In the genomic region with DNA sequence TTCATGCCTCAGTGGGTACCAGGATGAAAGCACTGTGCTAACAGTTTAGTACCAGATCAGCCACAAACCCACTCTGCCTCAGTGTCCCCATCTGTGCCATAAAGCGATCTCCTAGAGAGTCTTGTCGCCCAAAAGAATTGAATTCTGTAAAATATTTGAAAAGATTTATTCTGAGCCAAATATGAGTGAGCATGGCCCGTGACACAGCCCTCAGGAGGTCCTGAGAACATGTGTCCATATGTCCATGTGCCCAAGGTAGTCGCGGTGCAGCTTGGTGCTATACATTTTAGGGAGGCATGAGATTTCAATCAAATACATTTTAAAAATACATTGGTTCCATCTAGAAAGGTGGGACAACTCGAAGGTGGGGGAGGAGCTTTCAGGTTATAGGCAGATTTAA, we compare ENCODE assay signal across 20 cellular contexts. TPM values are rescaled to one million over a fixed set of nuclear protein-coding genes. Genes with fewer than 3 reads are reported as not detected.
DNase-seq lines count a peak whose midpoint lies in the region; TF ChIP-seq lines count a peak whose summit lies in the region.
"Had no signal": no experiment of that assay in that cellular context is flagged by ENCODE, and none has a peak within 500 bp of the region (broad histone marks: within the 10 kb centered on the region; RNA-seq: fewer than 3 reads in every experiment).

No MANE protein-coding gene starts in this region.

- WGBS in esophagus muscularis mucosa: 93% methylated on average over 6 of the region's 6 CpGs

- no peaks in the 10 kb centered on the region for H3K4me1 Mint-ChIP-seq in activated naive CD4-positive, alpha-beta T cell treated with anti-CD3 and anti-CD28 coated beads, Interleukin-2, amount 50 U/mL, for 24 hours
- H3K4me1 Mint-ChIP-seq in activated naive CD4-positive, alpha-beta T cell treated with anti-CD3 and anti-CD28 coated beads, Interleukin-2, amount 10 ng/mL, durations not matched to agents 7 days and 5 days: no peaks in the 10 kb centered on the region
- peaks cover 13% of the 10 kb centered on the region for H3K4me1 Mint-ChIP-seq in osteocyte (ENCODE audit: unreplicated experiment)
- H3K4me1 Mint-ChIP-seq in activated CD4-positive, alpha-beta T cell treated with anti-CD3 and anti-CD28 coated beads, Interleukin-2, amount 10 ng/mL, durations not matched to agents 24 days and 14 days: no peaks in the 10 kb centered on the region
- H3K4me1 Mint-ChIP-seq: B cell; CD4-positive, CD25-positive, alpha-beta regulatory T cell had no signal

- no peak overlapping the region for H3K4me3 Mint-ChIP-seq in activated naive CD4-positive, alpha-beta T cell treated with anti-CD3 and anti-CD28 coated beads, Interleukin-2, amount 50 U/mL, for 24 hours
- H3K4me3 Mint-ChIP-seq in activated naive CD4-positive, alpha-beta T cell treated with anti-CD3 and anti-CD28 coated beads, Interleukin-2, amount 10 ng/mL, durations not matched to agents 7 days and 5 days: no peak overlapping the region
- H3K4me3 Mint-ChIP-seq in osteocyte (ENCODE audit: unreplicated experiment): no peak overlapping the region
- H3K4me3 Mint-ChIP-seq in activated CD4-positive, alpha-beta T cell treated with anti-CD3 and anti-CD28 coated beads, Interleukin-2, amount 10 ng/mL, durations not matched to agents 24 days and 14 days: no peak overlapping the region
- H3K4me3 Mint-ChIP-seq: B cell; CD4-positive, CD25-positive, alpha-beta regulatory T cell; CD8-positive, alpha-beta T cell had no signal

- TF ChIP-seq CTCF in esophagus muscularis mucosa (IDR thresholded peaks at IDR 0.05) (no peak), osteocyte (IDR thresholded peaks at IDR 0.05) (no peak)

- H3K36me3 ChIP-seq in esophagus muscularis mucosa: no peaks in the 10 kb centered on the region
- H3K36me3 ChIP-seq: BLaER1 had no signal

- H3K27ac Mint-ChIP-seq in activated naive CD4-positive, alpha-beta T cell treated with anti-CD3 and anti-CD28 coated beads, Interleukin-2, amount 50 U/mL, for 24 hours: peak overlapping the region; percentile 5
- no peak overlapping the region for H3K27ac Mint-ChIP-seq in activated naive CD4-positive, alpha-beta T cell treated with anti-CD3 and anti-CD28 coated beads, Interleukin-2, amount 10 ng/mL, durations not matched to agents 7 days and 5 days
- H3K27ac Mint-ChIP-seq in osteocyte (ENCODE audit: unreplicated experiment): no peak overlapping the region
- H3K27ac Mint-ChIP-seq in activated CD4-positive, alpha-beta T cell treated with anti-CD3 and anti-CD28 coated beads, Interleukin-2, amount 10 ng/mL, durations not matched to agents 24 days and 14 days: no peak overlapping the region
- H3K27ac Mint-ChIP-seq: B cell; CD4-positive, CD25-positive, alpha-beta regulatory T cell; CD8-positive, alpha-beta T cell had no signal

- no peak for TF ChIP-seq POLR2A in esophagus muscularis mucosa (IDR thresholded peaks at IDR 0.05; ENCODE audit: low read depth)

- H3K4me3 ChIP-seq in esophagus muscularis mucosa: no peak overlapping the region
- H3K4me3 ChIP-seq: BLaER1, GM12878, GM23248 had no signal

- H3K27me3 ChIP-seq in esophagus muscularis mucosa: no peaks in the 10 kb centered on the region
- H3K27me3 ChIP-seq: BLaER1 had no signal

- no peaks in the 10 kb centered on the region for H3K9me3 Mint-ChIP-seq in activated naive CD4-positive, alpha-beta T cell treated with anti-CD3 and anti-CD28 coated beads, Interleukin-2, amount 50 U/mL, for 24 hours
- no peaks in the 10 kb centered on the region for H3K9me3 Mint-ChIP-seq in activated naive CD4-positive, alpha-beta T cell treated with anti-CD3 and anti-CD28 coated beads, Interleukin-2, amount 10 ng/mL, durations not matched to agents 7 days and 5 days
- H3K9me3 Mint-ChIP-seq in osteocyte (ENCODE audit: unreplicated experiment): no peaks in the 10 kb centered on the region
- no peaks in the 10 kb centered on the region for H3K9me3 Mint-ChIP-seq in activated CD4-positive, alpha-beta T cell treated with anti-CD3 and anti-CD28 coated beads, Interleukin-2, amount 10 ng/mL, durations not matched to agents 24 days and 14 days

- H3K9me3 ChIP-seq in esophagus muscularis mucosa: no peaks in the 10 kb centered on the region
- H3K9me3 ChIP-seq: BLaER1, Caco-2 had no signal

- intact Hi-C loops in esophagus muscularis mucosa (cut with DNase I): no loop called here
- intact Hi-C loops in activated CD4-positive, alpha-beta T cell treated with anti-CD3 and anti-CD28 coated beads, Interleukin-2, amount 10 ng/mL, durations not matched to agents 24 days and 14 days (cut with micrococcal nuclease): no loop called here

- peaks cover 0 to 8% (median 0%) of the 10 kb centered on the region in 4 donors for H3K4me1 ChIP-seq in esophagus muscularis mucosa
- H3K4me1 ChIP-seq: BLaER1 had no signal

- DNase-seq in activated naive CD4-positive, alpha-beta T cell treated with anti-CD3 and anti-CD28 coated beads, Interleukin-2, amount 10 ng/mL, durations not matched to agents 7 days and 5 days: no peak
- peak; percentile 72 for DNase-seq in esophagus muscularis mucosa (ENCODE audit: extremely low spot score)
- DNase-seq in osteocyte (ENCODE audit: extremely low spot score, unreplicated experiment): peak; percentile 64
- DNase-seq in activated CD4-positive, alpha-beta T cell treated with anti-CD3 and anti-CD28 coated beads, Interleukin-2, amount 10 ng/mL, durations not matched to agents 24 days and 14 days: no peak
- DNase-seq in NCI-H2107 treated with DMSO at 0.1 percent for 48 hours (lab: John Stamatoyannopoulos, UW; ENCODE audit: unreplicated experiment): no peak
- DNase-seq: Caco-2; CD4-positive, CD25-positive, alpha-beta regulatory T cell; CD8-positive, alpha-beta T cell; DMS153; DND-41; H7; HCEC 1CT had no signal

- H3K36me3 Mint-ChIP-seq in activated naive CD4-positive, alpha-beta T cell treated with anti-CD3 and anti-CD28 coated beads, Interleukin-2, amount 50 U/mL, for 24 hours: no peaks in the 10 kb centered on the region
- no peaks in the 10 kb centered on the region for H3K36me3 Mint-ChIP-seq in activated naive CD4-positive, alpha-beta T cell treated with anti-CD3 and anti-CD28 coated beads, Interleukin-2, amount 10 ng/mL, durations not matched to agents 7 days and 5 days
- H3K36me3 Mint-ChIP-seq in osteocyte (ENCODE audit: unreplicated experiment): no peaks in the 10 kb centered on the region
- no peaks in the 10 kb centered on the region for H3K36me3 Mint-ChIP-seq in activated CD4-positive, alpha-beta T cell treated with anti-CD3 and anti-CD28 coated beads, Interleukin-2, amount 10 ng/mL, durations not matched to agents 24 days and 14 days (ENCODE audit: low read depth)
- H3K36me3 Mint-ChIP-seq: CD4-positive, CD25-positive, alpha-beta regulatory T cell; CD8-positive, alpha-beta T cell had no signal

- peaks cover 3% of the 10 kb centered on the region for H3K27me3 Mint-ChIP-seq in activated naive CD4-positive, alpha-beta T cell treated with anti-CD3 and anti-CD28 coated beads, Interleukin-2, amount 50 U/mL, for 24 hours
- H3K27me3 Mint-ChIP-seq in activated naive CD4-positive, alpha-beta T cell treated with anti-CD3 and anti-CD28 coated beads, Interleukin-2, amount 10 ng/mL, durations not matched to agents 7 days and 5 days: peaks cover 6% of the 10 kb centered on the region
- H3K27me3 Mint-ChIP-seq in osteocyte (ENCODE audit: unreplicated experiment): peaks cover 32% of the 10 kb centered on the region
- peaks cover 4% of the 10 kb centered on the region for H3K27me3 Mint-ChIP-seq in activated CD4-positive, alpha-beta T cell treated with anti-CD3 and anti-CD28 coated beads, Interleukin-2, amount 10 ng/mL, durations not matched to agents 24 days and 14 days

- H3K27ac ChIP-seq in esophagus muscularis mucosa (replicated peaks in 1 of 4): no peak overlapping the region
- H3K27ac ChIP-seq: 22Rv1, BLaER1, C4-2B, GM23248 had no signal

- CTCF ChIA-PET in activated naive CD4-positive, alpha-beta T cell treated with anti-CD3 and anti-CD28 coated beads, Interleukin-2, amount 10 ng/mL, durations not matched to agents 7 days and 5 days (lab: Charles Lee): no interaction called here

- no peak for TF ChIP-seq EP300 in esophagus muscularis mucosa (IDR thresholded peaks at IDR 0.05)

RNA-seq across cellular contexts. Expression of a gene that starts 15.4 kb away (rescaled TPM):
- total RNA-seq in esophagus muscularis mucosa: under 1 TPM; under 0.01 to 0.66 (median 0.34) TPM
- total RNA-seq in osteocyte: not detected in 2 replicates
- total RNA-seq in activated CD4-positive, alpha-beta T cell treated with anti-CD3 and anti-CD28 coated beads, Interleukin-2, amount 10 ng/mL, durations not matched to agents 24 days and 14 days: not detected in 2 replicates
- total RNA-seq: CD4-positive, CD25-positive, alpha-beta regulatory T cell; CD8-positive, alpha-beta T cell; GM12878; H1; H7 had no signal

Comparison
In these comparisons a context has a peak if more than half of its experiments do, and no peak if none do; other contexts are left out.
1. DNase-seq: peak in esophagus muscularis mucosa (single experiment) and osteocyte (single experiment); none in activated naive CD4-positive, alpha-beta T cell treated with anti-CD3 and anti-CD28 coated beads, Interleukin-2, amount 10 ng/mL, durations not matched to agents 7 days and 5 days (single experiment), activated CD4-positive, alpha-beta T cell treated with anti-CD3 and anti-CD28 coated beads, Interleukin-2, amount 10 ng/mL, durations not matched to agents 24 days and 14 days (single experiment) and NCI-H2107 treated with DMSO at 0.1 percent for 48 hours (single experiment).